Comparison of ENCODE assay signal across 1 cellular context in the genomic region with DNA sequence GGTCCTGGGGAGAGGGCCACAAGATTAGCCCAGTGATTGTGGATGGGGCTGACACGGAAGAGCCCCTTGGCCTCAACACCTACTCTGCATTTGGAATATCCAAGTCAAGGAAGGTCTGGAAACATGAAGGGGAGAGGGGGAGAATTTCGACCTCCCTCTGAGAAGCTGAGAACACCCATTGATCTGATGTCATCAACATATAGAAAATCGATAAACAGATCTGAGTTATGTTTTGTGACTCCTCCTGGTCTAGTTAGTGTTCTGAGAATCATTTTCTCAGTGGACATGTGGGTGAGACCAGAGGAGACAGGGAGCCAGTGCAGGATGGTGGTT.
TF ChIP-seq lines count a peak whose summit lies in the region.

No MANE protein-coding gene starts in this region.

TF ChIP-seq in HepG2, 621 proteins besides CTCF, POLR2A, EP300 and RAD21 (continued from another document and continues in another):
- TF ChIP-seq, protein P1, sequence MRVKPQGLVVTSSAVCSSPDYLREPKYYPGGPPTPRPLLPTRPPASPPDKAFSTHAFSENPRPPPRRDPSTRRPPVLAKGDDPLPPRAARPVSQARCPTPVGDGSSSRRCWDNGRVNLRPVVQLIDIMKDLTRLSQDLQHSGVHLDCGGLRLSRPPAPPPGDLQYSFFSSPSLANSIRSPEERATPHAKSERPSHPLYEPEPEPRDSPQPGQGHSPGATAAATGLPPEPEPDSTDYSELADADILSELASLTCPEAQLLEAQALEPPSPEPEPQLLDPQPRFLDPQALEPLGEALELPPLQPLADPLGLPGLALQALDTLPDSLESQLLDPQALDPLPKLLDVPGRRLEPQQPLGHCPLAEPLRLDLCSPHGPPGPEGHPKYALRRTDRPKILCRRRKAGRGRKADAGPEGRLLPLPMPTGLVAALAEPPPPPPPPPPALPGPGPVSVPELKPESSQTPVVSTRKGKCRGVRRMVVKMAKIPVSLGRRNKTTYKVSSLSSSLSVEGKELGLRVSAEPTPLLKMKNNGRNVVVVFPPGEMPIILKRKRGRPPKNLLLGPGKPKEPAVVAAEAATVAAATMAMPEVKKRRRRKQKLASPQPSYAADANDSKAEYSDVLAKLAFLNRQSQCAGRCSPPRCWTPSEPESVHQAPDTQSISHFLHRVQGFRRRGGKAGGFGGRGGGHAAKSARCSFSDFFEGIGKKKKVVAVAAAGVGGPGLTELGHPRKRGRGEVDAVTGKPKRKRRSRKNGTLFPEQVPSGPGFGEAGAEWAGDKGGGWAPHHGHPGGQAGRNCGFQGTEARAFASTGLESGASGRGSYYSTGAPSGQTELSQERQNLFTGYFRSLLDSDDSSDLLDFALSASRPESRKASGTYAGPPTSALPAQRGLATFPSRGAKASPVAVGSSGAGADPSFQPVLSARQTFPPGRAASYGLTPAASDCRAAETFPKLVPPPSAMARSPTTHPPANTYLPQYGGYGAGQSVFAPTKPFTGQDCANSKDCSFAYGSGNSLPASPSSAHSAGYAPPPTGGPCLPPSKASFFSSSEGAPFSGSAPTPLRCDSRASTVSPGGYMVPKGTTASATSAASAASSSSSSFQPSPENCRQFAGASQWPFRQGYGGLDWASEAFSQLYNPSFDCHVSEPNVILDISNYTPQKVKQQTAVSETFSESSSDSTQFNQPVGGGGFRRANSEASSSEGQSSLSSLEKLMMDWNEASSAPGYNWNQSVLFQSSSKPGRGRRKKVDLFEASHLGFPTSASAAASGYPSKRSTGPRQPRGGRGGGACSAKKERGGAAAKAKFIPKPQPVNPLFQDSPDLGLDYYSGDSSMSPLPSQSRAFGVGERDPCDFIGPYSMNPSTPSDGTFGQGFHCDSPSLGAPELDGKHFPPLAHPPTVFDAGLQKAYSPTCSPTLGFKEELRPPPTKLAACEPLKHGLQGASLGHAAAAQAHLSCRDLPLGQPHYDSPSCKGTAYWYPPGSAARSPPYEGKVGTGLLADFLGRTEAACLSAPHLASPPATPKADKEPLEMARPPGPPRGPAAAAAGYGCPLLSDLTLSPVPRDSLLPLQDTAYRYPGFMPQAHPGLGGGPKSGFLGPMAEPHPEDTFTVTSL (CRISPR knock-in tag; IDR thresholded peaks at IDR 0.05; ENCODE audit: borderline replicate concordance): 0 out of 2 replicates have a peak, but pooled peaks have one; percentile 12
- TF ChIP-seq SALL1 (CRISPR knock-in tag; IDR thresholded peaks at IDR 0.05): no peak
- no peak for TF ChIP-seq ZNF772 (CRISPR knock-in tag; IDR thresholded peaks at IDR 0.05)
- no peak for TF ChIP-seq HES4 (CRISPR knock-in tag; IDR thresholded peaks at IDR 0.05; ENCODE audit: borderline replicate concordance)
- no peak for TF ChIP-seq SAFB2 (CRISPR knock-in tag; IDR thresholded peaks at IDR 0.05; ENCODE audit: borderline replicate concordance, low read depth)
- TF ChIP-seq PHF5A (CRISPR knock-in tag; IDR thresholded peaks at IDR 0.05; ENCODE audit: low read depth, unreplicated experiment): no peak
- TF ChIP-seq ZNF562 (CRISPR knock-in tag; IDR thresholded peaks at IDR 0.05; ENCODE audit: borderline replicate concordance): no peak
- no peak for TF ChIP-seq MLLT10 (CRISPR knock-in tag; IDR thresholded peaks at IDR 0.05)
- TF ChIP-seq REXO4 (CRISPR knock-in tag; IDR thresholded peaks at IDR 0.05; ENCODE audit: borderline replicate concordance): no peak
- TF ChIP-seq, protein P2, sequence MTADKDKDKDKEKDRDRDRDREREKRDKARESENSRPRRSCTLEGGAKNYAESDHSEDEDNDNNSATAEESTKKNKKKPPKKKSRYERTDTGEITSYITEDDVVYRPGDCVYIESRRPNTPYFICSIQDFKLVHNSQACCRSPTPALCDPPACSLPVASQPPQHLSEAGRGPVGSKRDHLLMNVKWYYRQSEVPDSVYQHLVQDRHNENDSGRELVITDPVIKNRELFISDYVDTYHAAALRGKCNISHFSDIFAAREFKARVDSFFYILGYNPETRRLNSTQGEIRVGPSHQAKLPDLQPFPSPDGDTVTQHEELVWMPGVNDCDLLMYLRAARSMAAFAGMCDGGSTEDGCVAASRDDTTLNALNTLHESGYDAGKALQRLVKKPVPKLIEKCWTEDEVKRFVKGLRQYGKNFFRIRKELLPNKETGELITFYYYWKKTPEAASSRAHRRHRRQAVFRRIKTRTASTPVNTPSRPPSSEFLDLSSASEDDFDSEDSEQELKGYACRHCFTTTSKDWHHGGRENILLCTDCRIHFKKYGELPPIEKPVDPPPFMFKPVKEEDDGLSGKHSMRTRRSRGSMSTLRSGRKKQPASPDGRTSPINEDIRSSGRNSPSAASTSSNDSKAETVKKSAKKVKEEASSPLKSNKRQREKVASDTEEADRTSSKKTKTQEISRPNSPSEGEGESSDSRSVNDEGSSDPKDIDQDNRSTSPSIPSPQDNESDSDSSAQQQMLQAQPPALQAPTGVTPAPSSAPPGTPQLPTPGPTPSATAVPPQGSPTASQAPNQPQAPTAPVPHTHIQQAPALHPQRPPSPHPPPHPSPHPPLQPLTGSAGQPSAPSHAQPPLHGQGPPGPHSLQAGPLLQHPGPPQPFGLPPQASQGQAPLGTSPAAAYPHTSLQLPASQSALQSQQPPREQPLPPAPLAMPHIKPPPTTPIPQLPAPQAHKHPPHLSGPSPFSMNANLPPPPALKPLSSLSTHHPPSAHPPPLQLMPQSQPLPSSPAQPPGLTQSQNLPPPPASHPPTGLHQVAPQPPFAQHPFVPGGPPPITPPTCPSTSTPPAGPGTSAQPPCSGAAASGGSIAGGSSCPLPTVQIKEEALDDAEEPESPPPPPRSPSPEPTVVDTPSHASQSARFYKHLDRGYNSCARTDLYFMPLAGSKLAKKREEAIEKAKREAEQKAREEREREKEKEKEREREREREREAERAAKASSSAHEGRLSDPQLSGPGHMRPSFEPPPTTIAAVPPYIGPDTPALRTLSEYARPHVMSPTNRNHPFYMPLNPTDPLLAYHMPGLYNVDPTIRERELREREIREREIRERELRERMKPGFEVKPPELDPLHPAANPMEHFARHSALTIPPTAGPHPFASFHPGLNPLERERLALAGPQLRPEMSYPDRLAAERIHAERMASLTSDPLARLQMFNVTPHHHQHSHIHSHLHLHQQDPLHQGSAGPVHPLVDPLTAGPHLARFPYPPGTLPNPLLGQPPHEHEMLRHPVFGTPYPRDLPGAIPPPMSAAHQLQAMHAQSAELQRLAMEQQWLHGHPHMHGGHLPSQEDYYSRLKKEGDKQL (CRISPR knock-in tag; IDR thresholded peaks at IDR 0.05; ENCODE audit: low read depth): no peak
- TF ChIP-seq, protein P3, sequence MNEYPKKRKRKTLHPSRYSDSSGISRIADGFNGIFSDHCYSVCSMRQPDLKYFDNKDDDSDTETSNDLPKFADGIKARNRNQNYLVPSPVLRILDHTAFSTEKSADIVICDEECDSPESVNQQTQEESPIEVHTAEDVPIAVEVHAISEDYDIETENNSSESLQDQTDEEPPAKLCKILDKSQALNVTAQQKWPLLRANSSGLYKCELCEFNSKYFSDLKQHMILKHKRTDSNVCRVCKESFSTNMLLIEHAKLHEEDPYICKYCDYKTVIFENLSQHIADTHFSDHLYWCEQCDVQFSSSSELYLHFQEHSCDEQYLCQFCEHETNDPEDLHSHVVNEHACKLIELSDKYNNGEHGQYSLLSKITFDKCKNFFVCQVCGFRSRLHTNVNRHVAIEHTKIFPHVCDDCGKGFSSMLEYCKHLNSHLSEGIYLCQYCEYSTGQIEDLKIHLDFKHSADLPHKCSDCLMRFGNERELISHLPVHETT (CRISPR knock-in tag; conservative IDR thresholded peaks at IDR 0.05): no peak
- TF ChIP-seq, protein P4, sequence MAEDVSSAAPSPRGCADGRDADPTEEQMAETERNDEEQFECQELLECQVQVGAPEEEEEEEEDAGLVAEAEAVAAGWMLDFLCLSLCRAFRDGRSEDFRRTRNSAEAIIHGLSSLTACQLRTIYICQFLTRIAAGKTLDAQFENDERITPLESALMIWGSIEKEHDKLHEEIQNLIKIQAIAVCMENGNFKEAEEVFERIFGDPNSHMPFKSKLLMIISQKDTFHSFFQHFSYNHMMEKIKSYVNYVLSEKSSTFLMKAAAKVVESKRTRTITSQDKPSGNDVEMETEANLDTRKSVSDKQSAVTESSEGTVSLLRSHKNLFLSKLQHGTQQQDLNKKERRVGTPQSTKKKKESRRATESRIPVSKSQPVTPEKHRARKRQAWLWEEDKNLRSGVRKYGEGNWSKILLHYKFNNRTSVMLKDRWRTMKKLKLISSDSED (CRISPR knock-in tag; IDR thresholded peaks at IDR 0.05): no peak
- no peak for TF ChIP-seq SP4 (CRISPR knock-in tag; IDR thresholded peaks at IDR 0.05)
- TF ChIP-seq EEA1 (CRISPR knock-in tag; IDR thresholded peaks at IDR 0.05; ENCODE audit: borderline replicate concordance): no peak
- no peak for TF ChIP-seq PAWR (CRISPR knock-in tag; IDR thresholded peaks at IDR 0.05; ENCODE audit: borderline replicate concordance)
- no peak for TF ChIP-seq SATB2 (CRISPR knock-in tag; IDR thresholded peaks at IDR 0.05)
- no peak for TF ChIP-seq ADNP (CRISPR knock-in tag; IDR thresholded peaks at IDR 0.05)
- no peak for TF ChIP-seq NFE2L1 (CRISPR knock-in tag; IDR thresholded peaks at IDR 0.05; ENCODE audit: borderline replicate concordance)
- no peak for TF ChIP-seq JDP2 (CRISPR knock-in tag; IDR thresholded peaks at IDR 0.05; ENCODE audit: borderline replicate concordance)
- TF ChIP-seq, protein P5, sequence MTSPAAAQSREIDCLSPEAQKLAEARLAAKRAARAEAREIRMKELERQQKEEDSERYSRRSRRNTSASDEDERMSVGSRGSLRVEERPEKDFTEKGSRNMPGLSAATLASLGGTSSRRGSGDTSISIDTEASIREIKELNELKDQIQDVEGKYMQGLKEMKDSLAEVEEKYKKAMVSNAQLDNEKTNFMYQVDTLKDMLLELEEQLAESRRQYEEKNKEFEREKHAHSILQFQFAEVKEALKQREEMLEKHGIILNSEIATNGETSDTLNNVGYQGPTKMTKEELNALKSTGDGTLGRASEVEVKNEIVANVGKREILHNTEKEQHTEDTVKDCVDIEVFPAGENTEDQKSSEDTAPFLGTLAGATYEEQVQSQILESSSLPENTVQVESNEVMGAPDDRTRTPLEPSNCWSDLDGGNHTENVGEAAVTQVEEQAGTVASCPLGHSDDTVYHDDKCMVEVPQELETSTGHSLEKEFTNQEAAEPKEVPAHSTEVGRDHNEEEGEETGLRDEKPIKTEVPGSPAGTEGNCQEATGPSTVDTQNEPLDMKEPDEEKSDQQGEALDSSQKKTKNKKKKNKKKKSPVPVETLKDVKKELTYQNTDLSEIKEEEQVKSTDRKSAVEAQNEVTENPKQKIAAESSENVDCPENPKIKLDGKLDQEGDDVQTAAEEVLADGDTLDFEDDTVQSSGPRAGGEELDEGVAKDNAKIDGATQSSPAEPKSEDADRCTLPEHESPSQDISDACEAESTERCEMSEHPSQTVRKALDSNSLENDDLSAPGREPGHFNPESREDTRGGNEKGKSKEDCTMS (CRISPR knock-in tag; conservative IDR thresholded peaks at IDR 0.05): no peak
- TF ChIP-seq, protein P6, sequence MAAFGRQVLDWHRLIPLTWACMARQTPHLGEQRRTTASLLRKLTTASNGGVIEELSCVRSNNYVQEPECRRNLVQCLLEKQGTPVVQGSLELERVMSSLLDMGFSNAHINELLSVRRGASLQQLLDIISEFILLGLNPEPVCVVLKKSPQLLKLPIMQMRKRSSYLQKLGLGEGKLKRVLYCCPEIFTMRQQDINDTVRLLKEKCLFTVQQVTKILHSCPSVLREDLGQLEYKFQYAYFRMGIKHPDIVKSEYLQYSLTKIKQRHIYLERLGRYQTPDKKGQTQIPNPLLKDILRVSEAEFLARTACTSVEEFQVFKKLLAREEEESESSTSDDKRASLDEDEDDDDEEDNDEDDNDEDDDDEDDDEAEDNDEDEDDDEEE (CRISPR knock-in tag; IDR thresholded peaks at IDR 0.05): 0 out of 2 replicates have a peak, but pooled peaks have one; percentile 67
- TF ChIP-seq, protein P7, sequence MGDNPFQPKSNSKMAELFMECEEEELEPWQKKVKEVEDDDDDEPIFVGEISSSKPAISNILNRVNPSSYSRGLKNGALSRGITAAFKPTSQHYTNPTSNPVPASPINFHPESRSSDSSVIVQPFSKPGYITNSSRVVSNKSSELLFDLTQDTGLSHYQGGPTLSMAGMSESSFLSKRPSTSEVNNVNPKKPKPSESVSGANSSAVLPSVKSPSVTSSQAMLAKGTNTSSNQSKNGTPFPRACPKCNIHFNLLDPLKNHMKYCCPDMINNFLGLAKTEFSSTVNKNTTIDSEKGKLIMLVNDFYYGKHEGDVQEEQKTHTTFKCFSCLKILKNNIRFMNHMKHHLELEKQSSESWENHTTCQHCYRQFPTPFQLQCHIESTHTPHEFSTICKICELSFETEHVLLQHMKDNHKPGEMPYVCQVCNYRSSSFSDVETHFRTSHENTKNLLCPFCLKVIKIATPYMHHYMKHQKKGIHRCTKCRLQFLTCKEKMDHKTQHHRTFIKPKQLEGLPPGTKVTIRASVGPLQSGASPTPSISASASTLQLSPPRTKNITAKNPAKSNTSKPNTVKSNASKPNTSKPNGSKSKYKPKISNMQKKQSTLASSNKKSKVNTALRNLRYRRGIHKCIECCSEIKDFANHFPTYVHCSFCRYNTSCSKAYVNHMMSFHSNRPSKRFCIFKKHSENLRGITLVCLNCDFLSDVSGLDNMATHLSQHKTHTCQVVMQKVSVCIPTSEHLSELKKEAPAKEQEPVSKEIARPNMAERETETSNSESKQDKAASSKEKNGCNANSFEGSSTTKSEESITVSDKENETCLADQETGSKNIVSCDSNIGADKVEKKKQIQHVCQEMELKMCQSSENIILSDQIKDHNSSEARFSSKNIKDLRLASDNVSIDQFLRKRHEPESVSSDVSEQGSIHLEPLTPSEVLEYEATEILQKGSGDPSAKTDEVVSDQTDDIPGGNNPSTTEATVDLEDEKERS (CRISPR knock-in tag; IDR thresholded peaks at IDR 0.05): no peak
- no peak for TF ChIP-seq ARNTL (CRISPR knock-in tag; IDR thresholded peaks at IDR 0.05)
- TF ChIP-seq HOXA3 (CRISPR knock-in tag; IDR thresholded peaks at IDR 0.05): no peak
- TF ChIP-seq, protein P8, sequence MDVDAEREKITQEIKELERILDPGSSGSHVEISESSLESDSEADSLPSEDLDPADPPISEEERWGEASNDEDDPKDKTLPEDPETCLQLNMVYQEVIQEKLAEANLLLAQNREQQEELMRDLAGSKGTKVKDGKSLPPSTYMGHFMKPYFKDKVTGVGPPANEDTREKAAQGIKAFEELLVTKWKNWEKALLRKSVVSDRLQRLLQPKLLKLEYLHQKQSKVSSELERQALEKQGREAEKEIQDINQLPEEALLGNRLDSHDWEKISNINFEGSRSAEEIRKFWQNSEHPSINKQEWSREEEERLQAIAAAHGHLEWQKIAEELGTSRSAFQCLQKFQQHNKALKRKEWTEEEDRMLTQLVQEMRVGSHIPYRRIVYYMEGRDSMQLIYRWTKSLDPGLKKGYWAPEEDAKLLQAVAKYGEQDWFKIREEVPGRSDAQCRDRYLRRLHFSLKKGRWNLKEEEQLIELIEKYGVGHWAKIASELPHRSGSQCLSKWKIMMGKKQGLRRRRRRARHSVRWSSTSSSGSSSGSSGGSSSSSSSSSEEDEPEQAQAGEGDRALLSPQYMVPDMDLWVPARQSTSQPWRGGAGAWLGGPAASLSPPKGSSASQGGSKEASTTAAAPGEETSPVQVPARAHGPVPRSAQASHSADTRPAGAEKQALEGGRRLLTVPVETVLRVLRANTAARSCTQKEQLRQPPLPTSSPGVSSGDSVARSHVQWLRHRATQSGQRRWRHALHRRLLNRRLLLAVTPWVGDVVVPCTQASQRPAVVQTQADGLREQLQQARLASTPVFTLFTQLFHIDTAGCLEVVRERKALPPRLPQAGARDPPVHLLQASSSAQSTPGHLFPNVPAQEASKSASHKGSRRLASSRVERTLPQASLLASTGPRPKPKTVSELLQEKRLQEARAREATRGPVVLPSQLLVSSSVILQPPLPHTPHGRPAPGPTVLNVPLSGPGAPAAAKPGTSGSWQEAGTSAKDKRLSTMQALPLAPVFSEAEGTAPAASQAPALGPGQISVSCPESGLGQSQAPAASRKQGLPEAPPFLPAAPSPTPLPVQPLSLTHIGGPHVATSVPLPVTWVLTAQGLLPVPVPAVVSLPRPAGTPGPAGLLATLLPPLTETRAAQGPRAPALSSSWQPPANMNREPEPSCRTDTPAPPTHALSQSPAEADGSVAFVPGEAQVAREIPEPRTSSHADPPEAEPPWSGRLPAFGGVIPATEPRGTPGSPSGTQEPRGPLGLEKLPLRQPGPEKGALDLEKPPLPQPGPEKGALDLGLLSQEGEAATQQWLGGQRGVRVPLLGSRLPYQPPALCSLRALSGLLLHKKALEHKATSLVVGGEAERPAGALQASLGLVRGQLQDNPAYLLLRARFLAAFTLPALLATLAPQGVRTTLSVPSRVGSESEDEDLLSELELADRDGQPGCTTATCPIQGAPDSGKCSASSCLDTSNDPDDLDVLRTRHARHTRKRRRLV (CRISPR knock-in tag; IDR thresholded peaks at IDR 0.05): no peak
